Comparison of ENCODE assay signal across 19 cellular contexts in genomic region chr18:50310080-50310479, GRCh38. TPM values are rescaled to one million over a fixed set of nuclear protein-coding genes. Genes with fewer than 3 reads are reported as not detected.
"Had no signal": no experiment of that assay in that cellular context is flagged by ENCODE, and none has a peak within 500 bp of the region (broad histone marks: within the 10 kb centered on the region; RNA-seq: fewer than 3 reads in every experiment).

No MANE protein-coding gene starts in this region.

- H3K4me1 ChIP-seq: neural progenitor cell had no signal

- H3K4me1 Mint-ChIP-seq: neural progenitor cell had no signal

- H3K36me3 Mint-ChIP-seq: immature natural killer cell; natural killer cell treated with Interleukin-12 subunit alpha and Interleukin-12 subunit beta and Interleukin-15 and Interleukin-18, amount 100 ng/mL, for 72 hours; neural progenitor cell had no signal

- H3K36me3 ChIP-seq: left lung, lower lobe of right lung, neural progenitor cell, ovary, right atrium auricular region, sigmoid colon had no signal

- H3K9ac ChIP-seq: neural progenitor cell had no signal

- ATAC-seq: foreskin keratinocyte; left lung; lower lobe of right lung; natural killer cell treated with Interleukin-12 subunit alpha and Interleukin-12 subunit beta and Interleukin-15 and Interleukin-18, amount 100 ng/mL, for 72 hours had no signal

- H2AFZ ChIP-seq: neural progenitor cell had no signal

- H3K9me3 ChIP-seq: left lung, lower lobe of right lung, ovary, right atrium auricular region, sigmoid colon had no signal

- DNase-seq: dermis blood vessel endothelial cell; endodermal cell; erythroblast; foreskin keratinocyte; immature natural killer cell; left lung; lower lobe of right lung; mesenchymal stem cell; midbrain; nucleus accumbens; ovary; sigmoid colon; stimulated activated naive CD4-positive, alpha-beta T cell treated with Interleukin-2 at 50 U/mL for 16 hours; trophoblast cell had no signal

- H3K9me3 Mint-ChIP-seq: natural killer cell treated with Interleukin-12 subunit alpha and Interleukin-12 subunit beta and Interleukin-15 and Interleukin-18, amount 100 ng/mL, for 72 hours had no signal

- H3K27ac Mint-ChIP-seq: endodermal cell; immature natural killer cell; natural killer cell treated with Interleukin-12 subunit alpha and Interleukin-12 subunit beta and Interleukin-15 and Interleukin-18, amount 100 ng/mL, for 72 hours; neural progenitor cell had no signal

- H3K4me3 ChIP-seq: left lung, lower lobe of right lung, neural progenitor cell, ovary, right atrium auricular region, sigmoid colon, skin epidermis had no signal

- H3K4me3 Mint-ChIP-seq: endodermal cell; natural killer cell treated with Interleukin-12 subunit alpha and Interleukin-12 subunit beta and Interleukin-15 and Interleukin-18, amount 100 ng/mL, for 72 hours; neural progenitor cell had no signal

- H3K27ac ChIP-seq: foreskin keratinocyte, left lung, lower lobe of right lung, neural progenitor cell, ovary, right atrium auricular region, sigmoid colon, skin epidermis had no signal

- H3K4me2 ChIP-seq: neural progenitor cell had no signal

- H3K27me3 ChIP-seq: ovary, right atrium auricular region, sigmoid colon had no signal

RNA-seq across cellular contexts. Expression of gene CFAP53, which starts 43.8 kb away (rescaled TPM):
- total RNA-seq: posterior vena cava had no signal
